In genomic region chr12:108363165-108363564, GRCh38 we compare ENCODE assay signal across 29 cellular contexts. TPM values are rescaled to one million over a fixed set of nuclear protein-coding genes. Genes with fewer than 3 reads are reported as not detected.
"Had no signal": no experiment of that assay in that cellular context is flagged by ENCODE, and none has a peak within 500 bp of the region (broad histone marks: within the 10 kb centered on the region; RNA-seq: fewer than 3 reads in every experiment).

No MANE protein-coding gene starts in this region.

- H3K27me3 Mint-ChIP-seq: activated CD4-positive, alpha-beta T cell treated with anti-CD3 and anti-CD28 coated beads, Interleukin-2, amount 10 ng/mL, durations not matched to agents 24 days and 14 days had no signal

- H2AFZ ChIP-seq: hepatocyte, parathyroid adenoma had no signal

- H3K4me3 ChIP-seq: gastroesophageal sphincter, hepatocyte, left ventricle myocardium inferior, lung, mucosa of descending colon, spleen, testis, transverse colon, uterus had no signal

- H3K4me2 ChIP-seq: hepatocyte had no signal

- H3K27ac ChIP-seq: gastroesophageal sphincter, hepatocyte, left ventricle myocardium inferior, parathyroid adenoma, spleen, testis, transverse colon, uterus, VCaP had no signal

- ATAC-seq: activated CD4-positive, CD25-positive, alpha-beta regulatory T cell treated with anti-CD3 and anti-CD28 coated beads, Interleukin-2, amount 50 U/mL, for 24 hours; activated naive CD8-positive, alpha-beta T cell treated with anti-CD3 and anti-CD28 coated beads, Interleukin-2, amount 50 U/mL, for 24 hours; activated T-helper 17 cell treated with anti-CD3 and anti-CD28 coated beads, Interleukin-2, amount 50 U/mL, for 72 hours; gastroesophageal sphincter; right cardiac atrium; stimulated activated naive CD8-positive, alpha-beta T cell treated with anti-CD3 and anti-CD28 coated beads, Interleukin-15, Interleukin-2, amounts not matched to agents 100 U/mL and 50 U/mL, for 24 hours had no signal

- H3K4me1 Mint-ChIP-seq: activated CD4-positive, alpha-beta T cell treated with anti-CD3 and anti-CD28 coated beads, Interleukin-2, amount 10 ng/mL, durations not matched to agents 24 days and 14 days; activated naive CD4-positive, alpha-beta T cell treated with anti-CD3 and anti-CD28 coated beads, Interleukin-2, amount 50 U/mL, for 24 hours had no signal

- H3K4me3 Mint-ChIP-seq: activated CD4-positive, alpha-beta memory T cell treated with anti-CD3 and anti-CD28 coated beads for 36 hours; activated CD4-positive, alpha-beta T cell treated with anti-CD3 and anti-CD28 coated beads, Interleukin-2, amount 10 ng/mL, durations not matched to agents 24 days and 14 days; activated naive CD4-positive, alpha-beta T cell treated with anti-CD3 and anti-CD28 coated beads, Interleukin-2, amount 50 U/mL, for 24 hours; activated naive CD8-positive, alpha-beta T cell treated with anti-CD3 and anti-CD28 coated beads, Interleukin-2, amount 50 U/mL, for 24 hours; activated T-cell treated with anti-CD3 and anti-CD28 coated beads, Interleukin-2, amount 50 U/mL, for 24 hours; activated T-helper 17 cell treated with anti-CD3 and anti-CD28 coated beads, Interleukin-2, amount 50 U/mL, for 72 hours; central memory CD8-positive, alpha-beta T cell had no signal

- H3K9ac ChIP-seq: parathyroid adenoma had no signal

- H3K4me1 ChIP-seq: gastroesophageal sphincter, left ventricle myocardium inferior, parathyroid adenoma, spleen, testis, transverse colon, uterus had no signal

- H3K27ac Mint-ChIP-seq: activated CD4-positive, alpha-beta memory T cell treated with anti-CD3 and anti-CD28 coated beads for 36 hours; activated CD4-positive, alpha-beta T cell treated with anti-CD3 and anti-CD28 coated beads, Interleukin-2, amount 10 ng/mL, durations not matched to agents 24 days and 14 days; activated naive CD8-positive, alpha-beta T cell treated with anti-CD3 and anti-CD28 coated beads, Interleukin-2, amount 50 U/mL, for 24 hours; activated T-cell treated with anti-CD3 and anti-CD28 coated beads, Interleukin-2, amount 50 U/mL, for 24 hours; activated T-helper 17 cell treated with anti-CD3 and anti-CD28 coated beads, Interleukin-2, amount 50 U/mL, for 72 hours had no signal

- H3K36me3 Mint-ChIP-seq: activated CD4-positive, alpha-beta memory T cell treated with anti-CD3 and anti-CD28 coated beads for 36 hours; activated naive CD4-positive, alpha-beta T cell treated with anti-CD3 and anti-CD28 coated beads, Interleukin-2, amount 50 U/mL, for 24 hours had no signal

- H3K36me3 ChIP-seq: gastroesophageal sphincter, left ventricle myocardium inferior, spleen, transverse colon, uterus had no signal

- H3K9me3 Mint-ChIP-seq: activated CD4-positive, alpha-beta memory T cell treated with anti-CD3 and anti-CD28 coated beads for 36 hours; activated naive CD4-positive, alpha-beta T cell treated with anti-CD3 and anti-CD28 coated beads, Interleukin-2, amount 50 U/mL, for 24 hours; activated naive CD8-positive, alpha-beta T cell treated with anti-CD3 and anti-CD28 coated beads, Interleukin-2, amount 50 U/mL, for 24 hours; activated T-cell treated with anti-CD3 and anti-CD28 coated beads, Interleukin-2, amount 50 U/mL, for 24 hours; activated T-helper 17 cell treated with anti-CD3 and anti-CD28 coated beads, Interleukin-2, amount 50 U/mL, for 72 hours had no signal

- H3K27me3 ChIP-seq: hepatocyte, testis, transverse colon, uterus had no signal

- DNase-seq: activated CD4-positive, alpha-beta memory T cell treated with anti-CD3 and anti-CD28 coated beads for 36 hours; activated CD4-positive, alpha-beta T cell treated with anti-CD3 and anti-CD28 coated beads, Interleukin-2, amount 10 ng/mL, durations not matched to agents 24 days and 14 days; activated CD8-positive, alpha-beta memory T cell treated with anti-CD3 and anti-CD28 coated beads, Interleukin-2, amount 50 U/mL, for 48 hours; activated naive CD8-positive, alpha-beta T cell treated with anti-CD3 and anti-CD28 coated beads, Interleukin-2, amount 50 U/mL, for 24 hours; activated T-cell treated with anti-CD3 and anti-CD28 coated beads, Interleukin-2, amount 50 U/mL, for 24 hours; effector CD8-positive, alpha-beta T cell; islet precursor cell; left ventricle myocardium inferior; mucosa of descending colon; nucleus accumbens; right cardiac atrium; spleen; stimulated activated naive CD8-positive, alpha-beta T cell treated with anti-CD3 and anti-CD28 coated beads, Interleukin-15, Interleukin-2, amounts not matched to agents 100 U/mL and 50 U/mL, for 24 hours; testis; transverse colon; uterus had no signal

- H3K9me3 ChIP-seq: gastroesophageal sphincter, left ventricle myocardium inferior, mucosa of descending colon, spleen, testis, transverse colon, uterus had no signal

RNA-seq across cellular contexts. Expression of gene CMKLR1, which starts 24.1 kb away (rescaled TPM):
- total RNA-seq: activated CD4-positive, alpha-beta memory T cell treated with anti-CD3 and anti-CD28 coated beads for 36 hours; activated CD4-positive, alpha-beta T cell treated with anti-CD3 and anti-CD28 coated beads, Interleukin-2, amount 10 ng/mL, durations not matched to agents 24 days and 14 days; activated CD8-positive, alpha-beta memory T cell treated with anti-CD3 and anti-CD28 coated beads for 36 hours; activated T-helper 17 cell treated with anti-CD3 and anti-CD28 coated beads, Interleukin-2, amount 50 U/mL, for 72 hours; bronchial epithelial cell; fibroblast of lung; T-helper 1 cell treated with Interleukin-12 subunit alpha and Interleukin-12 subunit beta and Interleukin-4 antibody, amounts not matched to agents 30 ng/mL and 1 ng/mL, for 36 hours had no signal
